ENCODE assay signal across 1 cellular context in the genomic region with DNA sequence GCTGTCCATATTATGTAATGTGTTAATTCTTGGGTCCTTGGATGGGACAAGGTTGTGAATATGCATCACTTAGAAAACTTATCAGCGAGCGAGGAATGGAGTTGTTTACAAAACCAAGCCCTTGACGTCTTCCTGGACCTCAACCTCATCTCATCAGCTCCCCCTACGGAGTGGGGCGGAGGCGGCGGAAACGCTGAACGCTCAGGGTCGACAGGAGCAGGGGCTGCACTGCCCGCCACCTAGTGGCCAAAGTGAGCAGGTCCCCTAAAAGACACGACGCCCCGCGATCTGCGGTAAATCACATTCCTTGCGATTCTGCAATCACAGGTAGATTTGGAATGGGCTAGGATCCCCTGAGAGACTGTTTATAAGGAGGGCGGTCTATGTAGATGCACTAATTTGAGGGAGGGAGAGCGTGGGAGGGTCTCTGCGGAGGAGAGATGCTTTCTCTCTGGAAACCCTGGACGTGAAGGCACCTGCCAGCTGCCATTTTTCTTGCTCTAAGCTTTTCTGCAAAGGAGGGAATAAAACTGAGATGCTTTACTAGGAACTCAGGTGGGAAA.
TF ChIP-seq lines count a peak whose summit lies in the region.

No MANE protein-coding gene starts in this region.

TF ChIP-seq in HepG2, 621 proteins besides CTCF, POLR2A, EP300 and RAD21 (continued from another document and continues in another):
- TF ChIP-seq, protein P1, sequence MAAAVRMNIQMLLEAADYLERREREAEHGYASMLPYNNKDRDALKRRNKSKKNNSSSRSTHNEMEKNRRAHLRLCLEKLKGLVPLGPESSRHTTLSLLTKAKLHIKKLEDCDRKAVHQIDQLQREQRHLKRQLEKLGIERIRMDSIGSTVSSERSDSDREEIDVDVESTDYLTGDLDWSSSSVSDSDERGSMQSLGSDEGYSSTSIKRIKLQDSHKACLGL (CRISPR knock-in tag; IDR thresholded peaks at IDR 0.05) = no peak
- no peak for TF ChIP-seq ZNF121 (CRISPR knock-in tag; IDR thresholded peaks at IDR 0.05)
- TF ChIP-seq SOX13 (IDR thresholded peaks at IDR 0.05) = no peak
- peak in 1 of 2 experiments; percentile 39; a peak in 1 of 4 replicates for TF ChIP-seq SOX13 (CRISPR knock-in tag; conservative IDR thresholded peaks at IDR 0.05 in 1 of 2, IDR thresholded peaks at IDR 0.05 in 1 of 2)
- no peak for TF ChIP-seq ZFYVE20 (CRISPR knock-in tag; IDR thresholded peaks at IDR 0.05; ENCODE audit: borderline replicate concordance, low read depth)
- TF ChIP-seq FOXA1 (IDR thresholded peaks at IDR 0.05) = no peak
- TF ChIP-seq FOXA1 (CRISPR knock-in tag; IDR thresholded peaks at IDR 0.05) = peak; percentile 75; the same call in 1 of the 2 replicates
- TF ChIP-seq ZFP82 (CRISPR knock-in tag; IDR thresholded peaks at IDR 0.05; ENCODE audit: borderline replicate concordance) = no peak
- 0 out of 3 replicates have a peak, but pooled peaks have one; percentile 36 for TF ChIP-seq MXI1 (IDR thresholded peaks at IDR 0.05; ENCODE audit: borderline replicate concordance, low read depth, low read length)
- TF ChIP-seq, protein P2, sequence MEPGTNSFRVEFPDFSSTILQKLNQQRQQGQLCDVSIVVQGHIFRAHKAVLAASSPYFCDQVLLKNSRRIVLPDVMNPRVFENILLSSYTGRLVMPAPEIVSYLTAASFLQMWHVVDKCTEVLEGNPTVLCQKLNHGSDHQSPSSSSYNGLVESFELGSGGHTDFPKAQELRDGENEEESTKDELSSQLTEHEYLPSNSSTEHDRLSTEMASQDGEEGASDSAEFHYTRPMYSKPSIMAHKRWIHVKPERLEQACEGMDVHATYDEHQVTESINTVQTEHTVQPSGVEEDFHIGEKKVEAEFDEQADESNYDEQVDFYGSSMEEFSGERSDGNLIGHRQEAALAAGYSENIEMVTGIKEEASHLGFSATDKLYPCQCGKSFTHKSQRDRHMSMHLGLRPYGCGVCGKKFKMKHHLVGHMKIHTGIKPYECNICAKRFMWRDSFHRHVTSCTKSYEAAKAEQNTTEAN (CRISPR knock-in tag; conservative IDR thresholded peaks at IDR 0.05) = 0 out of 2 replicates have a peak, but pooled peaks have one; percentile 28
- TF ChIP-seq SMC3 (IDR thresholded peaks at IDR 0.05; ENCODE audit: low read length) = peak; percentile 58
- no peak for TF ChIP-seq ATM (IDR thresholded peaks at IDR 0.05; ENCODE audit: borderline replicate concordance)
- TF ChIP-seq ZNF564 (CRISPR knock-in tag; IDR thresholded peaks at IDR 0.05) = no peak
- TF ChIP-seq ZNF335 (CRISPR knock-in tag; IDR thresholded peaks at IDR 0.05) = 0 out of 2 replicates have a peak, but pooled peaks have one; percentile 34
- TF ChIP-seq ZBTB8A (CRISPR knock-in tag; IDR thresholded peaks at IDR 0.05; ENCODE audit: borderline replicate concordance, low read depth) = no peak
- peak; percentile 89 for TF ChIP-seq ZNF777 (CRISPR knock-in tag; IDR thresholded peaks at IDR 0.05)
- TF ChIP-seq, protein P3, sequence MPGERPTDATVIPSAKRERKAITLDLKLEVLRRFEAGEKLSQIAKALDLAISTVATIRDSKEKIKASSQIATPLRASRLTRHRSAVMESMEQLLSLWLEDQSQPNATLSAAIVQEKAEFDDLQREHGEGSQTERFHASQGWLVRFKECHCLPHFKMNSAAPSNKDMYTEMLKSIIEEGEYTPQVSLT (CRISPR knock-in tag; IDR thresholded peaks at IDR 0.05; ENCODE audit: borderline replicate concordance, low read depth) = no peak
- no peak for TF ChIP-seq MAFG (CRISPR knock-in tag; IDR thresholded peaks at IDR 0.05)
- 0 out of 2 replicates have a peak, but pooled peaks have one; percentile 20 for TF ChIP-seq KMT2A (CRISPR knock-in tag; IDR thresholded peaks at IDR 0.05)
- TF ChIP-seq CENPT (CRISPR knock-in tag; IDR thresholded peaks at IDR 0.05; ENCODE audit: low read depth) = no peak
- no peak for TF ChIP-seq YEATS2 (CRISPR knock-in tag; IDR thresholded peaks at IDR 0.05; ENCODE audit: borderline replicate concordance)
- TF ChIP-seq DMAP1 (CRISPR knock-in tag; IDR thresholded peaks at IDR 0.05) = 0 out of 2 replicates have a peak, but pooled peaks have one; percentile 25
- TF ChIP-seq TRIM24 (CRISPR knock-in tag; IDR thresholded peaks at IDR 0.05) = no peak
- no peak for TF ChIP-seq ZFY (CRISPR knock-in tag; IDR thresholded peaks at IDR 0.05)
- peak; percentile 27; the same call in 1 of the 2 replicates for TF ChIP-seq CEBPG (CRISPR knock-in tag; IDR thresholded peaks at IDR 0.05)
- no peak for TF ChIP-seq TSC22D2 (CRISPR knock-in tag; IDR thresholded peaks at IDR 0.05; ENCODE audit: borderline replicate concordance)
- TF ChIP-seq, protein P4, sequence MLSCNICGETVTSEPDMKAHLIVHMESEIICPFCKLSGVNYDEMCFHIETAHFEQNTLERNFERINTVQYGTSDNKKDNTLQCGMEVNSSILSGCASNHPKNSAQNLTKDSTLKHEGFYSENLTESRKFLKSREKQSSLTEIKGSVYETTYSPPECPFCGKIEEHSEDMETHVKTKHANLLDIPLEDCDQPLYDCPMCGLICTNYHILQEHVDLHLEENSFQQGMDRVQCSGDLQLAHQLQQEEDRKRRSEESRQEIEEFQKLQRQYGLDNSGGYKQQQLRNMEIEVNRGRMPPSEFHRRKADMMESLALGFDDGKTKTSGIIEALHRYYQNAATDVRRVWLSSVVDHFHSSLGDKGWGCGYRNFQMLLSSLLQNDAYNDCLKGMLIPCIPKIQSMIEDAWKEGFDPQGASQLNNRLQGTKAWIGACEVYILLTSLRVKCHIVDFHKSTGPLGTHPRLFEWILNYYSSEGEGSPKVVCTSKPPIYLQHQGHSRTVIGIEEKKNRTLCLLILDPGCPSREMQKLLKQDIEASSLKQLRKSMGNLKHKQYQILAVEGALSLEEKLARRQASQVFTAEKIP (CRISPR knock-in tag; IDR thresholded peaks at IDR 0.05; ENCODE audit: borderline replicate concordance) = no peak
- no peak for TF ChIP-seq PHF20 (CRISPR knock-in tag; IDR thresholded peaks at IDR 0.05)
- TF ChIP-seq HMG20B (CRISPR knock-in tag; conservative IDR thresholded peaks at IDR 0.05) = peak; percentile 33
- no peak for TF ChIP-seq MAF1 (CRISPR knock-in tag; IDR thresholded peaks at IDR 0.05; ENCODE audit: borderline replicate concordance)
- TF ChIP-seq SRF (IDR thresholded peaks at IDR 0.05; ENCODE audit: low read depth, low read length) = peak; percentile 11; the same call in 1 of the 2 replicates
- TF ChIP-seq SOX6 (IDR thresholded peaks at IDR 0.05) = no peak
- TF ChIP-seq SOX6 (CRISPR knock-in tag; IDR thresholded peaks at IDR 0.05) = peak; percentile 46; the same call in 1 of the 2 replicates
- no peak for TF ChIP-seq RFX1 (IDR thresholded peaks at IDR 0.05)
- TF ChIP-seq ZNF136 (CRISPR knock-in tag; IDR thresholded peaks at IDR 0.05; ENCODE audit: low read depth) = no peak
- no peak for TF ChIP-seq EHMT2 (IDR thresholded peaks at IDR 0.05; ENCODE audit: borderline replicate concordance, low read depth, low read length)
- TF ChIP-seq GATAD2A (CRISPR knock-in tag; IDR thresholded peaks at IDR 0.05) = peak; percentile 80
- TF ChIP-seq, protein P5, sequence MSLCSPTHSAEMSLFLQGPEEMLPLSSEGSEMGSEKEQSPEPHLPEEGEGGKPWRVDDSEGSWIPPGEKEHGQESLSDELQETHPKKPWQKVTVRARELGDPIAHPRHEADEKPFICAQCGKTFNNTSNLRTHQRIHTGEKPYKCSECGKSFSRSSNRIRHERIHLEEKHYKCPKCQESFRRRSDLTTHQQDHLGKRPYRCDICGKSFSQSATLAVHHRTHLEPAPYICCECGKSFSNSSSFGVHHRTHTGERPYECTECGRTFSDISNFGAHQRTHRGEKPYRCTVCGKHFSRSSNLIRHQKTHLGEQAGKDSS (CRISPR knock-in tag; IDR thresholded peaks at IDR 0.05; ENCODE audit: borderline replicate concordance, low read depth) = peak; percentile 46; the same call in 1 of the 2 replicates
- TF ChIP-seq ARID2 (CRISPR knock-in tag; IDR thresholded peaks at IDR 0.05; ENCODE audit: borderline replicate concordance) = no peak
- TF ChIP-seq, protein P6, sequence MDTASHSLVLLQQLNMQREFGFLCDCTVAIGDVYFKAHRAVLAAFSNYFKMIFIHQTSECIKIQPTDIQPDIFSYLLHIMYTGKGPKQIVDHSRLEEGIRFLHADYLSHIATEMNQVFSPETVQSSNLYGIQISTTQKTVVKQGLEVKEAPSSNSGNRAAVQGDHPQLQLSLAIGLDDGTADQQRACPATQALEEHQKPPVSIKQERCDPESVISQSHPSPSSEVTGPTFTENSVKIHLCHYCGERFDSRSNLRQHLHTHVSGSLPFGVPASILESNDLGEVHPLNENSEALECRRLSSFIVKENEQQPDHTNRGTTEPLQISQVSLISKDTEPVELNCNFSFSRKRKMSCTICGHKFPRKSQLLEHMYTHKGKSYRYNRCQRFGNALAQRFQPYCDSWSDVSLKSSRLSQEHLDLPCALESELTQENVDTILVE (CRISPR knock-in tag; IDR thresholded peaks at IDR 0.05) = 0 out of 2 replicates have a peak, but pooled peaks have one; percentile 67
- peak; percentile 76; the same call in 1 of the 2 replicates for TF ChIP-seq ZNF501 (CRISPR knock-in tag; IDR thresholded peaks at IDR 0.05)
- 0 out of 2 replicates have a peak, but pooled peaks have one; percentile 67 for TF ChIP-seq AHR (CRISPR knock-in tag; IDR thresholded peaks at IDR 0.05)
- TF ChIP-seq RFX3 (CRISPR knock-in tag; IDR thresholded peaks at IDR 0.05) = no peak
- no peak for TF ChIP-seq MZF1 (CRISPR knock-in tag; IDR thresholded peaks at IDR 0.05; ENCODE audit: borderline replicate concordance)
- TF ChIP-seq, protein P7, sequence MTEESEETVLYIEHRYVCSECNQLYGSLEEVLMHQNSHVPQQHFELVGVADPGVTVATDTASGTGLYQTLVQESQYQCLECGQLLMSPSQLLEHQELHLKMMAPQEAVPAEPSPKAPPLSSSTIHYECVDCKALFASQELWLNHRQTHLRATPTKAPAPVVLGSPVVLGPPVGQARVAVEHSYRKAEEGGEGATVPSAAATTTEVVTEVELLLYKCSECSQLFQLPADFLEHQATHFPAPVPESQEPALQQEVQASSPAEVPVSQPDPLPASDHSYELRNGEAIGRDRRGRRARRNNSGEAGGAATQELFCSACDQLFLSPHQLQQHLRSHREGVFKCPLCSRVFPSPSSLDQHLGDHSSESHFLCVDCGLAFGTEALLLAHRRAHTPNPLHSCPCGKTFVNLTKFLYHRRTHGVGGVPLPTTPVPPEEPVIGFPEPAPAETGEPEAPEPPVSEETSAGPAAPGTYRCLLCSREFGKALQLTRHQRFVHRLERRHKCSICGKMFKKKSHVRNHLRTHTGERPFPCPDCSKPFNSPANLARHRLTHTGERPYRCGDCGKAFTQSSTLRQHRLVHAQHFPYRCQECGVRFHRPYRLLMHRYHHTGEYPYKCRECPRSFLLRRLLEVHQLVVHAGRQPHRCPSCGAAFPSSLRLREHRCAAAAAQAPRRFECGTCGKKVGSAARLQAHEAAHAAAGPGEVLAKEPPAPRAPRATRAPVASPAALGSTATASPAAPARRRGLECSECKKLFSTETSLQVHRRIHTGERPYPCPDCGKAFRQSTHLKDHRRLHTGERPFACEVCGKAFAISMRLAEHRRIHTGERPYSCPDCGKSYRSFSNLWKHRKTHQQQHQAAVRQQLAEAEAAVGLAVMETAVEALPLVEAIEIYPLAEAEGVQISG (CRISPR knock-in tag; IDR thresholded peaks at IDR 0.05) = peak; percentile 77
- TF ChIP-seq, protein P8, sequence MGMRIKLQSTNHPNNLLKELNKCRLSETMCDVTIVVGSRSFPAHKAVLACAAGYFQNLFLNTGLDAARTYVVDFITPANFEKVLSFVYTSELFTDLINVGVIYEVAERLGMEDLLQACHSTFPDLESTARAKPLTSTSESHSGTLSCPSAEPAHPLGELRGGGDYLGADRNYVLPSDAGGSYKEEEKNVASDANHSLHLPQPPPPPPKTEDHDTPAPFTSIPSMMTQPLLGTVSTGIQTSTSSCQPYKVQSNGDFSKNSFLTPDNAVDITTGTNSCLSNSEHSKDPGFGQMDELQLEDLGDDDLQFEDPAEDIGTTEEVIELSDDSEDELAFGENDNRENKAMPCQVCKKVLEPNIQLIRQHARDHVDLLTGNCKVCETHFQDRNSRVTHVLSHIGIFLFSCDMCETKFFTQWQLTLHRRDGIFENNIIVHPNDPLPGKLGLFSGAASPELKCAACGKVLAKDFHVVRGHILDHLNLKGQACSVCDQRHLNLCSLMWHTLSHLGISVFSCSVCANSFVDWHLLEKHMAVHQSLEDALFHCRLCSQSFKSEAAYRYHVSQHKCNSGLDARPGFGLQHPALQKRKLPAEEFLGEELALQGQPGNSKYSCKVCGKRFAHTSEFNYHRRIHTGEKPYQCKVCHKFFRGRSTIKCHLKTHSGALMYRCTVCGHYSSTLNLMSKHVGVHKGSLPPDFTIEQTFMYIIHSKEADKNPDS (CRISPR knock-in tag; IDR thresholded peaks at IDR 0.05) = no peak
- 0 out of 2 replicates have a peak, but pooled peaks have one; percentile 6 for TF ChIP-seq RBAK (CRISPR knock-in tag; IDR thresholded peaks at IDR 0.05)
- peak; percentile 10; the same call in 1 of the 2 replicates for TF ChIP-seq TBX2 (CRISPR knock-in tag; IDR thresholded peaks at IDR 0.05; ENCODE audit: borderline replicate concordance)
- TF ChIP-seq, protein P9, sequence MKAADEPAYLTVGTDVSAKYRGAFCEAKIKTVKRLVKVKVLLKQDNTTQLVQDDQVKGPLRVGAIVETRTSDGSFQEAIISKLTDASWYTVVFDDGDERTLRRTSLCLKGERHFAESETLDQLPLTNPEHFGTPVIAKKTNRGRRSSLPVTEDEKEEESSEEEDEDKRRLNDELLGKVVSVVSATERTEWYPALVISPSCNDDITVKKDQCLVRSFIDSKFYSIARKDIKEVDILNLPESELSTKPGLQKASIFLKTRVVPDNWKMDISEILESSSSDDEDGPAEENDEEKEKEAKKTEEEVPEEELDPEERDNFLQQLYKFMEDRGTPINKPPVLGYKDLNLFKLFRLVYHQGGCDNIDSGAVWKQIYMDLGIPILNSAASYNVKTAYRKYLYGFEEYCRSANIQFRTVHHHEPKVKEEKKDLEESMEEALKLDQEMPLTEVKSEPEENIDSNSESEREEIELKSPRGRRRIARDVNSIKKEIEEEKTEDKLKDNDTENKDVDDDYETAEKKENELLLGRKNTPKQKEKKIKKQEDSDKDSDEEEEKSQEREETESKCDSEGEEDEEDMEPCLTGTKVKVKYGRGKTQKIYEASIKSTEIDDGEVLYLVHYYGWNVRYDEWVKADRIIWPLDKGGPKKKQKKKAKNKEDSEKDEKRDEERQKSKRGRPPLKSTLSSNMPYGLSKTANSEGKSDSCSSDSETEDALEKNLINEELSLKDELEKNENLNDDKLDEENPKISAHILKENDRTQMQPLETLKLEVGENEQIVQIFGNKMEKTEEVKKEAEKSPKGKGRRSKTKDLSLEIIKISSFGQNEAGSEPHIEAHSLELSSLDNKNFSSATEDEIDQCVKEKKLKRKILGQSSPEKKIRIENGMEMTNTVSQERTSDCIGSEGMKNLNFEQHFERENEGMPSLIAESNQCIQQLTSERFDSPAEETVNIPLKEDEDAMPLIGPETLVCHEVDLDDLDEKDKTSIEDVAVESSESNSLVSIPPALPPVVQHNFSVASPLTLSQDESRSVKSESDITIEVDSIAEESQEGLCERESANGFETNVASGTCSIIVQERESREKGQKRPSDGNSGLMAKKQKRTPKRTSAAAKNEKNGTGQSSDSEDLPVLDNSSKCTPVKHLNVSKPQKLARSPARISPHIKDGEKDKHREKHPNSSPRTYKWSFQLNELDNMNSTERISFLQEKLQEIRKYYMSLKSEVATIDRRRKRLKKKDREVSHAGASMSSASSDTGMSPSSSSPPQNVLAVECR (CRISPR knock-in tag; IDR thresholded peaks at IDR 0.05; ENCODE audit: borderline replicate concordance) = peak; percentile 29; the same call in 1 of the 2 replicates
- no peak for TF ChIP-seq GLI4 (CRISPR knock-in tag; IDR thresholded peaks at IDR 0.05; ENCODE audit: borderline replicate concordance)
- no peak for TF ChIP-seq ZNF230 (CRISPR knock-in tag; IDR thresholded peaks at IDR 0.05)
- no peak for TF ChIP-seq FOXM1 (CRISPR knock-in tag; IDR thresholded peaks at IDR 0.05)
- TF ChIP-seq NR2C2 (CRISPR knock-in tag; IDR thresholded peaks at IDR 0.05; ENCODE audit: borderline replicate concordance) = no peak
